25 cellular contexts compared by ENCODE assay signal in the genomic region with DNA sequence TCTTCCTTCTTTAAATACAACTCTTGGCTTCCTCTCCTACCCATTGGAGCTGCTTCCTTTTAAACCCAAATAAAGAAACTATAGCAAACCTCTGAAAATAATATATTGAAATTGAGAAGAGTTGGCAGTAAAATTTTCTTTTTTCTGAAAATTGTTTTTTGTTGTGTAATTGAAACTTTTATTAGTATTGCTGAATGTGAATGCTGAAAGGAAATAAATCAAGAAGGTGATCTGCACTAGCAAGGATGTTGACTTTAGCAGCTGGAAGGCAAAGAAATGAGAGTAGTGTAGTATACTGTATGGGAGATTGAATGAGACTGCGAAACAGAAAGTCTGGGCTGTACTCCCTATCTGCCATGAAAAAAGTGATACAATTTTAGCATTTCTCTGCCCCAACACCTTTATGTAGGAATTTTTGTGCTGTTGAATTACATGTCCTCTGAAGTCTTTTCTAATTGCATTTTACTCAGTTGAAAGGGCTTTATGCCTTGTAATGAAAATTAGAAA.
"Had no signal": no experiment of that assay in that cellular context is flagged by ENCODE, and none has a peak within 500 bp of the region (broad histone marks: within the 10 kb centered on the region; RNA-seq: fewer than 3 reads in every experiment).

No MANE protein-coding gene starts in this region.

- H3K4me3 ChIP-seq: coronary artery, dorsolateral prefrontal cortex, esophagus squamous epithelium, gastrocnemius medialis, heart right ventricle, left lung, lower lobe of right lung, mucosa of descending colon had no signal

- H3K27ac ChIP-seq: coronary artery, dorsolateral prefrontal cortex, epithelial cell of prostate, esophagus squamous epithelium, gastrocnemius medialis, heart right ventricle, left lung, lower lobe of right lung had no signal

- H3K4me1 Mint-ChIP-seq: mesothelial cell of epicardium, naive B cell had no signal

- ATAC-seq: esophagus mucosa; gastrocnemius medialis; heart right ventricle; left colon; left lung; left ventricle myocardium superior; lower lobe of right lung; mucosa of descending colon; naive thymus-derived CD8-positive, alpha-beta T cell had no signal

- H3K27me3 ChIP-seq: dorsolateral prefrontal cortex, esophagus squamous epithelium, gastrocnemius medialis, heart right ventricle, left lung had no signal

- H3K36me3 Mint-ChIP-seq: naive B cell had no signal

- DNase-seq: dermis blood vessel endothelial cell; dorsolateral prefrontal cortex; effector CD4-positive, alpha-beta T cell; effector memory CD4-positive, alpha-beta T cell; erythroblast; esophagus squamous epithelium; foreskin fibroblast; foreskin melanocyte; gastrocnemius medialis; glutamatergic neuron; head of caudate nucleus; heart right ventricle; hippocampal formation; left colon; left lung; left ventricle myocardium superior; lower lobe of right lung; mesenchymal stem cell; mucosa of descending colon; naive B cell; naive thymus-derived CD8-positive, alpha-beta T cell had no signal

- H3K27ac Mint-ChIP-seq: mesothelial cell of epicardium, naive B cell had no signal

- H3K4me1 ChIP-seq: esophagus squamous epithelium, gastrocnemius medialis, heart right ventricle, left lung, lower lobe of right lung had no signal

- H3K4me3 Mint-ChIP-seq: mesothelial cell of epicardium; naive B cell; naive thymus-derived CD8-positive, alpha-beta T cell had no signal

- H3K9me3 ChIP-seq: esophagus squamous epithelium, gastrocnemius medialis, heart right ventricle, left lung, lower lobe of right lung, mucosa of descending colon had no signal

- H3K36me3 ChIP-seq: esophagus squamous epithelium, gastrocnemius medialis, heart right ventricle, left lung, lower lobe of right lung had no signal
